Comparison of ENCODE assay signal across 13 cellular contexts in the genomic region with DNA sequence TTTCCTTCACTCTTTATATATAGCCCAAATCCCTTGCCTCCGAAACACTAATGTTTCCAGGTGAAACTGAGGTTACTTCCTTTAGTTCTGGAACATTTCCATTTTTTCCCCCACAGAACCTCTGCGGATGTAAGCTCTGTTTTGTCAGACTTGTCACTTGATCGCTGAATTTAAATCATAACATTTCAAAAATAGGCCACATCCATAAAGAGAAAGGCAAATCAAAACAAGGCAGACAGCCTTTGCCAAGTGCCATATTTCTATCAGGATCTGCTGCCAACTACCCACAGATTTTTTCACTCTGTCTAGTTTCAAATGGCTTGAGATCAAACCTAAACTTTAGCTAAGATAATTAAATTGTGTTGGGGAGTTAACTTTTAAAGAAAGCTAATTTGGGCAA.
A peak's percentile ranks its signal among the peaks of the same experiment; 100 is the strongest.
DNase-seq lines count a peak whose midpoint lies in the region; ATAC-seq lines count a peak whose summit lies in the region.
"Had no signal": no experiment of that assay in that cellular context is flagged by ENCODE, and none has a peak within 500 bp of the region (broad histone marks: within the 10 kb centered on the region; RNA-seq: fewer than 3 reads in every experiment).

No MANE protein-coding gene starts in this region.

- POLR2A ChIA-PET in activated CD4-positive, alpha-beta T cell treated with anti-CD3 and anti-CD28 coated beads for 36 hours (lab: Charles Lee) = interaction anchor here (0.7 kb wide), 1 partner anchor 60 kb away, joined by 3 read pairs; no protein-coding TSS in a partner anchor
- POLR2A ChIA-PET in activated CD8-positive, alpha-beta T cell treated with anti-CD3 and anti-CD28 coated beads, Interleukin-2, amount 10 ng/mL, durations not matched to agents 7 days and 5 days (lab: Charles Lee) = interaction anchor here (1.4 to 3.1 kb wide), 3 partner anchors 10 to 114 kb away, joined by 4 to 18 read pairs (median 9); a partner anchor contains a TSS

- intact Hi-C loops in activated CD4-positive, alpha-beta T cell treated with anti-CD3 and anti-CD28 coated beads for 36 hours (cut with DNase I, micrococcal nuclease) = loop anchor here in 1 of 2 experiments (5.0 to 10.0 kb wide), 4 partner anchors 237 to 509 kb away; a partner anchor contains a TSS
- intact Hi-C loops in cardiac septum (cut with DNase I) = no loop called here

- H3K9me3 Mint-ChIP-seq in activated CD4-positive, alpha-beta T cell treated with anti-CD3 and anti-CD28 coated beads for 36 hours (ENCODE audit: low read depth) = no peaks in the 10 kb centered on the region
- H3K9me3 Mint-ChIP-seq in activated CD8-positive, alpha-beta T cell treated with anti-CD3 and anti-CD28 coated beads, Interleukin-2, amount 10 ng/mL, durations not matched to agents 7 days and 5 days (ENCODE audit: insufficient read depth) = no peaks in the 10 kb centered on the region
- no peaks in the 10 kb centered on the region for H3K9me3 Mint-ChIP-seq in stimulated activated naive CD8-positive, alpha-beta T cell treated with anti-CD3 and anti-CD28 coated beads, Interleukin-15, amount 100 ng/mL, for 72 hours

- H3K36me3 Mint-ChIP-seq in activated CD4-positive, alpha-beta T cell treated with anti-CD3 and anti-CD28 coated beads for 36 hours (ENCODE audit: low read depth) = peaks cover 19% of the 10 kb centered on the region
- H3K36me3 Mint-ChIP-seq in activated CD8-positive, alpha-beta T cell treated with anti-CD3 and anti-CD28 coated beads, Interleukin-2, amount 10 ng/mL, durations not matched to agents 7 days and 5 days (ENCODE audit: low read depth) = peaks cover 46% of the 10 kb centered on the region

- no peak for ATAC-seq in activated CD4-positive, alpha-beta T cell treated with anti-CD3 and anti-CD28 coated beads for 36 hours
- ATAC-seq in activated CD8-positive, alpha-beta T cell treated with anti-CD3 and anti-CD28 coated beads, Interleukin-2, amount 10 ng/mL, durations not matched to agents 7 days and 5 days = no peak
- no peak for ATAC-seq in stimulated activated naive CD8-positive, alpha-beta T cell treated with anti-CD3 and anti-CD28 coated beads, Interleukin-15, amount 100 ng/mL, for 72 hours
- ATAC-seq: left cardiac atrium, psoas muscle had no signal

- peak overlapping the region; percentile 81 for H3K27ac Mint-ChIP-seq in activated CD4-positive, alpha-beta T cell treated with anti-CD3 and anti-CD28 coated beads for 36 hours
- peak overlapping the region; percentile 28 for H3K27ac Mint-ChIP-seq in activated CD8-positive, alpha-beta T cell treated with anti-CD3 and anti-CD28 coated beads, Interleukin-2, amount 10 ng/mL, durations not matched to agents 7 days and 5 days
- peak overlapping the region; percentile 79 to 97 for H3K27ac Mint-ChIP-seq in stimulated activated naive CD8-positive, alpha-beta T cell treated with anti-CD3 and anti-CD28 coated beads, Interleukin-15, amount 100 ng/mL, for 72 hours

- H3K4me1 Mint-ChIP-seq in activated CD4-positive, alpha-beta T cell treated with anti-CD3 and anti-CD28 coated beads for 36 hours = peaks cover 84% of the 10 kb centered on the region
- H3K4me1 Mint-ChIP-seq in activated CD8-positive, alpha-beta T cell treated with anti-CD3 and anti-CD28 coated beads, Interleukin-2, amount 10 ng/mL, durations not matched to agents 7 days and 5 days (ENCODE audit: low read depth) = peaks cover 85% of the 10 kb centered on the region
- peaks cover 95% of the 10 kb centered on the region for H3K4me1 Mint-ChIP-seq in stimulated activated naive CD8-positive, alpha-beta T cell treated with anti-CD3 and anti-CD28 coated beads, Interleukin-15, amount 100 ng/mL, for 72 hours

- CTCF ChIA-PET in activated CD4-positive, alpha-beta T cell treated with anti-CD3 and anti-CD28 coated beads for 36 hours (lab: Charles Lee) = interaction anchor here (0.5 to 4.0 kb wide), 9 partner anchors 9 to 156 kb away, joined by 3 to 18 read pairs (median 4); no protein-coding TSS in a partner anchor
- CTCF ChIA-PET in activated CD8-positive, alpha-beta T cell treated with anti-CD3 and anti-CD28 coated beads, Interleukin-2, amount 10 ng/mL, durations not matched to agents 7 days and 5 days (lab: Charles Lee) = interaction anchor here (0.6 to 8.2 kb wide), 7 partner anchors 14 to 132 kb away, joined by 3 to 79 read pairs (median 6); a partner anchor contains a TSS

- peak overlapping the region; percentile 18 for H3K4me3 Mint-ChIP-seq in activated CD4-positive, alpha-beta T cell treated with anti-CD3 and anti-CD28 coated beads for 36 hours
- H3K4me3 Mint-ChIP-seq in activated CD8-positive, alpha-beta T cell treated with anti-CD3 and anti-CD28 coated beads, Interleukin-2, amount 10 ng/mL, durations not matched to agents 7 days and 5 days = peak overlapping the region; percentile 11
- H3K4me3 Mint-ChIP-seq in stimulated activated naive CD8-positive, alpha-beta T cell treated with anti-CD3 and anti-CD28 coated beads, Interleukin-15, amount 100 ng/mL, for 72 hours = peak overlapping the region; percentile 56 to 84

- no peak for DNase-seq in activated CD4-positive, alpha-beta T cell treated with anti-CD3 and anti-CD28 coated beads for 36 hours
- DNase-seq in activated CD4-positive, alpha-beta T cell treated with anti-CD3 and anti-CD28 coated beads for 48 hours = no peak
- no peak for DNase-seq in activated CD8-positive, alpha-beta T cell treated with anti-CD3 and anti-CD28 coated beads, Interleukin-2, amount 10 ng/mL, durations not matched to agents 7 days and 5 days
- DNase-seq in fibroblast of peridontal ligament (ENCODE audit: extremely low read depth) = peak; percentile 51
- DNase-seq in stimulated activated naive CD8-positive, alpha-beta T cell treated with anti-CD3 and anti-CD28 coated beads, Interleukin-15, amount 100 ng/mL, for 72 hours = no peak
- no peak for DNase-seq in cardiac septum (ENCODE audit: low spot score)
- DNase-seq in inferior parietal cortex (ENCODE audit: extremely low spot score) = no peak
- no peak for DNase-seq in H4 (ENCODE audit: low spot score)
- DNase-seq: activated effector memory CD4-positive, alpha-beta T cell treated with Interleukin-2 at 50 U/mL for 16 hours; cortex of kidney; left cardiac atrium; psoas muscle; stimulated activated CD4-positive, alpha-beta T cell treated with anti-CD3 and anti-CD28 coated beads, Interleukin-4, amount 100 ng/mL, for 4 hours had no signal

- no peaks in the 10 kb centered on the region for H3K27me3 Mint-ChIP-seq in activated CD4-positive, alpha-beta T cell treated with anti-CD3 and anti-CD28 coated beads for 36 hours
- H3K27me3 Mint-ChIP-seq in activated CD8-positive, alpha-beta T cell treated with anti-CD3 and anti-CD28 coated beads, Interleukin-2, amount 10 ng/mL, durations not matched to agents 7 days and 5 days (ENCODE audit: low read depth) = no peaks in the 10 kb centered on the region
- no peaks in the 10 kb centered on the region for H3K27me3 Mint-ChIP-seq in stimulated activated naive CD8-positive, alpha-beta T cell treated with anti-CD3 and anti-CD28 coated beads, Interleukin-15, amount 100 ng/mL, for 72 hours

Comparison
In these comparisons a context has a peak if more than half of its experiments do, and no peak if none do; other contexts are left out.
1. H3K27ac Mint-ChIP-seq: peak in every context shown above with its lines; median percentile 88 in stimulated activated naive CD8-positive, alpha-beta T cell treated with anti-CD3 and anti-CD28 coated beads, Interleukin-15, amount 100 ng/mL, for 72 hours; 81 in activated CD4-positive, alpha-beta T cell treated with anti-CD3 and anti-CD28 coated beads for 36 hours; 28 in activated CD8-positive, alpha-beta T cell treated with anti-CD3 and anti-CD28 coated beads, Interleukin-2, amount 10 ng/mL, durations not matched to agents 7 days and 5 days.
2. H3K4me3 Mint-ChIP-seq: peak in every context shown above with its lines; median percentile 70 in stimulated activated naive CD8-positive, alpha-beta T cell treated with anti-CD3 and anti-CD28 coated beads, Interleukin-15, amount 100 ng/mL, for 72 hours; 18 in activated CD4-positive, alpha-beta T cell treated with anti-CD3 and anti-CD28 coated beads for 36 hours; 11 in activated CD8-positive, alpha-beta T cell treated with anti-CD3 and anti-CD28 coated beads, Interleukin-2, amount 10 ng/mL, durations not matched to agents 7 days and 5 days.